Comparison of ENCODE assay signal across 1 cellular context in genomic region chr1:212431656-212432055, GRCh38.
TF ChIP-seq lines count a peak whose summit lies in the region.

No MANE protein-coding gene starts in this region.

TF ChIP-seq in H1, 55 proteins besides CTCF, POLR2A, EP300 and RAD21:
- no peak for TF ChIP-seq SP2 (IDR thresholded peaks at IDR 0.05; ENCODE audit: low read length)
- no peak for TF ChIP-seq TAF1 (IDR thresholded peaks at IDR 0.05; ENCODE audit: low read depth, low read length)
- TF ChIP-seq POLR2AphosphoS5 (IDR thresholded peaks at IDR 0.05; ENCODE audit: low read depth, low read length) = no peak
- TF ChIP-seq PHF8 (conservative IDR thresholded peaks at IDR 0.05; ENCODE audit: low read depth, low read length) = no peak
- TF ChIP-seq CHD2 (IDR thresholded peaks at IDR 0.05; ENCODE audit: low read length) = no peak
- no peak for TF ChIP-seq CBX5 (IDR thresholded peaks at IDR 0.05; ENCODE audit: low read depth, low read length)
